ENCODE assay signal across 20 cellular contexts in the genomic region with DNA sequence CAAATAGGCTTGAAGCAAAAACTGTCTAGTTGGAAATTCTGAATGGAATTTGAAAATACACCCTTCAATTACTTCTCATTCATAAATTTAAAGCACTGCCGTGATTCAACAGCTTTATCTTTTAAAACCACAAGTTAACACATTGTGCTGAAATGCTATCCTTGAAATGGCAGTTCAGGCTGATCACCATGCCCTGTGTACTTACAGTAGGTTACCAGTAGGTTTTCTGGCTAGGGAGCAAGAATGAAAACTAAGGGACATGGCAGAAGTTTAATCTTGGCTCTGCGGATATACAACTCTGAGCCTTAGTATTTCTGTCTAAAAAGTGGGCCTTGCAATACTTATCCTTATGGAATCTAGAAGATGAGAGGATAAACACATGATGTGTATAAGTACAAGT. TPM values are rescaled to one million over a fixed set of nuclear protein-coding genes. Genes with fewer than 3 reads are reported as not detected.
DNase-seq lines count a peak whose midpoint lies in the region; ATAC-seq and TF ChIP-seq lines count a peak whose summit lies in the region.
"Had no signal": no experiment of that assay in that cellular context is flagged by ENCODE, and none has a peak within 500 bp of the region (broad histone marks: within the 10 kb centered on the region; RNA-seq: fewer than 3 reads in every experiment).

No MANE protein-coding gene starts in this region.

- no peak overlapping the region for H3K4me3 Mint-ChIP-seq in neural crest cell
- H3K4me3 Mint-ChIP-seq: T-helper 17 cell had no signal

- no peaks in the 10 kb centered on the region for H3K27me3 Mint-ChIP-seq in neural crest cell (ENCODE audit: low read depth)
- H3K27me3 Mint-ChIP-seq: progenitor cell of endocrine pancreas, T-helper 17 cell had no signal

- H3K36me3 ChIP-seq in SK-N-MC (ENCODE audit: insufficient read depth, low read length), result peaks cover 83% of the 10 kb centered on the region

- peaks cover 23% of the 10 kb centered on the region for H3K4me1 Mint-ChIP-seq in neural crest cell

- H3K27ac Mint-ChIP-seq in neural crest cell (ENCODE audit: unreplicated experiment), result no peak overlapping the region
- H3K27ac Mint-ChIP-seq: progenitor cell of endocrine pancreas, T-helper 17 cell had no signal

- peak; percentile 24 for DNase-seq in AG08395 (ENCODE audit: low spot score)
- DNase-seq in SK-N-MC (ENCODE audit: low read depth, low spot score), result no peak
- DNase-seq in epithelial cell of proximal tubule (ENCODE audit: low read depth), result no peak
- DNase-seq in neural crest cell (ENCODE audit: low read depth, low spot score), result no peak
- DNase-seq in cerebellum (ENCODE audit: low spot score), result no peak
- DNase-seq in AML-193 (lab: John Stamatoyannopoulos, UW), result no peak
- no peak for DNase-seq in anterior cingulate cortex (lab: John Stamatoyannopoulos, UW)
- DNase-seq: activated naive CD4-positive, alpha-beta T cell; cerebellar nuclear complex; NCI-H1694 treated with DMSO at 0.1 percent for 48 hours; NCI-H510A treated with DMSO at 0.1 percent for 48 hours; stimulated activated CD4-positive, alpha-beta T cell treated with anti-CD3 and anti-CD28 coated beads, Interleukin-1b, Interleukin-23, amount 100 ng/mL, for 48 hours; T-helper 17 cell had no signal

- H3K9me3 Mint-ChIP-seq in neural crest cell, result no peaks in the 10 kb centered on the region

- no peak for ATAC-seq in HG02759 (IDR thresholded peaks at IDR 0.05; ENCODE audit: unreplicated experiment)
- ATAC-seq: activated CD4-positive, CD25-positive, alpha-beta regulatory T cell treated with anti-CD3 and anti-CD28 coated beads, Interleukin-2, amount 50 U/mL, for 24 hours; Panc1; T-helper 17 cell had no signal

- H3K4me3 ChIP-seq in SK-N-MC (no peak overlapping the region), epithelial cell of proximal tubule (ENCODE audit: low read depth, low read length) (no peak overlapping the region)

- H3K36me3 Mint-ChIP-seq in neural crest cell (ENCODE audit: low read depth), result peaks cover 10% of the 10 kb centered on the region

- H3K27ac ChIP-seq in SK-N-MC, result peak overlapping the region; percentile 17; the same call in 1 of the 2 replicates
- H3K27ac ChIP-seq: epithelial cell of prostate had no signal

- H3K9me3 ChIP-seq in SK-N-MC (ENCODE audit: low read depth, low read length), result no peaks in the 10 kb centered on the region

- TF ChIP-seq CTCF in epithelial cell of proximal tubule (conservative IDR thresholded peaks at IDR 0.05; ENCODE audit: low read depth, low read length) (peak; percentile 13), neural crest cell (conservative IDR thresholded peaks at IDR 0.05) (peak; percentile 28)

- H3K9ac ChIP-seq in SK-N-MC (ENCODE audit: insufficient read length), result no peak overlapping the region

RNA-seq across cellular contexts. Expression of a gene that starts 28.0 kb away (rescaled TPM):
- total RNA-seq in epithelial cell of proximal tubule (0.07 and 0.69 TPM in 2 replicates), neural crest cell (0.79 and 1.1 TPM in 2 replicates), cerebellum (4.6 TPM)
- total RNA-seq: HT-29, myocyte, T-helper 17 cell had no signal
